30 cellular contexts compared by ENCODE assay signal in genomic region chr9:100477221-100477620, GRCh38. TPM values are rescaled to one million over a fixed set of nuclear protein-coding genes. Genes with fewer than 3 reads are reported as not detected.
"Had no signal": no experiment of that assay in that cellular context is flagged by ENCODE, and none has a peak within 500 bp of the region (broad histone marks: within the 10 kb centered on the region; RNA-seq: fewer than 3 reads in every experiment).

No MANE protein-coding gene starts in this region.

- H3K4me3 Mint-ChIP-seq: dendritic cell treated with granulocyte-macrophage colony-stimulating factor and Interleukin-4, amounts not matched to agents 40 ng/mL and 50 ng/mL, for 4 days; endodermal cell; memory B cell; natural killer cell treated with Interleukin-12 subunit alpha and Interleukin-12 subunit beta and Interleukin-15 and Interleukin-18, amount 100 ng/mL, for 72 hours; stimulated activated memory B cell treated with anti-CD40 and anti-IgM and Interleukin-4, amounts not matched to agents 10 μg/mL and 1 μg/mL and 100 μg/mL, for 72 hours; type B pancreatic cell had no signal

- H3K4me3 ChIP-seq: colonic mucosa, esophagus muscularis mucosa, gastrocnemius medialis, heart left ventricle, hepatocyte, lung, mucosa of descending colon, prostate gland, right atrium auricular region, testis, tibial artery had no signal

- DNase-seq: colonic mucosa; effector CD8-positive, alpha-beta T cell; endodermal cell; foreskin fibroblast; gastrocnemius medialis; heart left ventricle; kidney; mucosa of descending colon; naive B cell; nucleus accumbens; stimulated activated CD4-positive, alpha-beta T cell treated with anti-CD3 and anti-CD28 coated beads, Interleukin-4, amount 100 ng/mL, for 4 hours; stimulated activated naive CD8-positive, alpha-beta T cell treated with anti-CD3 and anti-CD28 coated beads, Interleukin-15, Interleukin-2, amounts not matched to agents 100 U/mL and 50 U/mL, for 24 hours; substantia nigra; testis; tibial artery had no signal

- FAIRE-seq: endothelial cell of umbilical vein, kidney had no signal

- H3K36me3 Mint-ChIP-seq: naive B cell; natural killer cell treated with Interleukin-12 subunit alpha and Interleukin-12 subunit beta and Interleukin-15 and Interleukin-18, amount 100 ng/mL, for 72 hours; stimulated activated memory B cell treated with anti-CD40 and anti-IgM and Interleukin-4, amounts not matched to agents 10 μg/mL and 1 μg/mL and 100 μg/mL, for 72 hours had no signal

- H3K27me3 Mint-ChIP-seq: type B pancreatic cell had no signal

- H3K27ac Mint-ChIP-seq: dendritic cell treated with granulocyte-macrophage colony-stimulating factor and Interleukin-4, amounts not matched to agents 40 ng/mL and 50 ng/mL, for 4 days; endodermal cell; memory B cell; naive B cell; natural killer cell treated with Interleukin-12 subunit alpha and Interleukin-12 subunit beta and Interleukin-15 and Interleukin-18, amount 100 ng/mL, for 72 hours; stimulated activated memory B cell treated with anti-CD40 and anti-IgM and Interleukin-4, amounts not matched to agents 10 μg/mL and 1 μg/mL and 100 μg/mL, for 72 hours; type B pancreatic cell had no signal

- ATAC-seq: gastrocnemius medialis; heart left ventricle; left lobe of liver; mucosa of descending colon; natural killer cell treated with Interleukin-12 subunit alpha and Interleukin-12 subunit beta and Interleukin-15 and Interleukin-18, amount 100 ng/mL, for 72 hours; sciatic nerve; stimulated activated memory B cell treated with anti-CD40 and anti-IgM and Interleukin-4, amounts not matched to agents 10 μg/mL and 1 μg/mL and 100 μg/mL, for 72 hours; stimulated activated naive CD8-positive, alpha-beta T cell treated with anti-CD3 and anti-CD28 coated beads, Interleukin-15, Interleukin-2, amounts not matched to agents 100 U/mL and 50 U/mL, for 24 hours had no signal

- H3K9me3 Mint-ChIP-seq: dendritic cell treated with granulocyte-macrophage colony-stimulating factor and Interleukin-4, amounts not matched to agents 40 ng/mL and 50 ng/mL, for 4 days; natural killer cell treated with Interleukin-12 subunit alpha and Interleukin-12 subunit beta and Interleukin-15 and Interleukin-18, amount 100 ng/mL, for 72 hours had no signal

RNA-seq across cellular contexts. Expression of gene TMEFF1, which starts 4.3 kb away (rescaled TPM):
- total RNA-seq: gastrocnemius medialis, liver, skeletal muscle tissue had no signal
